9 cellular contexts compared by ENCODE assay signal in genomic region chr13:32314271-32314967, GRCh38. TPM values are rescaled to one million over a fixed set of nuclear protein-coding genes. Genes with fewer than 3 reads are reported as not detected.
DNase-seq lines count a peak whose midpoint lies in the region; ATAC-seq, FAIRE-seq and TF ChIP-seq lines count a peak whose summit lies in the region.
"Had no signal": no experiment of that assay in that cellular context is flagged by ENCODE, and none has a peak within 500 bp of the region (broad histone marks: within the 10 kb centered on the region; RNA-seq: fewer than 3 reads in every experiment).

No MANE protein-coding gene starts in this region.

- H3K4me3 Mint-ChIP-seq in activated T-helper 2 cell treated with anti-CD3 and anti-CD28 coated beads, Interferon-gamma antibody, Interleukin-2, Interleukin-4, amounts not matched to agents 10 μg/mL and 5 μg/mL and 100 μg/mL, durations not matched to agents 14 hours and 24 hours and 36 hours (ENCODE audit: low read depth) = peak overlapping the region; percentile 96
- peak overlapping the region; percentile 93 to 97 for H3K4me3 Mint-ChIP-seq in stimulated activated naive B cell treated with anti-CD40 and anti-IgM and Interleukin-4, amounts not matched to agents 10 μg/mL and 1 μg/mL and 100 μg/mL, for 72 hours

- intact Hi-C loops in activated T-helper 2 cell treated with anti-CD3 and anti-CD28 coated beads, Interferon-gamma antibody, Interleukin-2, Interleukin-4, amounts not matched to agents 10 μg/mL and 5 μg/mL and 100 μg/mL, durations not matched to agents 14 hours and 24 hours and 36 hours (cut with micrococcal nuclease) = loop anchor here (5.0 to 10.0 kb wide), 2 partner anchors 200 to 297 kb away; no protein-coding TSS in a partner anchor

- peaks cover 14% of the 10 kb centered on the region for H3K36me3 Mint-ChIP-seq in activated T-helper 2 cell treated with anti-CD3 and anti-CD28 coated beads, Interferon-gamma antibody, Interleukin-2, Interleukin-4, amounts not matched to agents 10 μg/mL and 5 μg/mL and 100 μg/mL, durations not matched to agents 14 hours and 24 hours and 36 hours (ENCODE audit: low read depth)
- H3K36me3 Mint-ChIP-seq in stimulated activated naive B cell treated with anti-CD40 and anti-IgM and Interleukin-4, amounts not matched to agents 10 μg/mL and 1 μg/mL and 100 μg/mL, for 72 hours = no peaks in the 10 kb centered on the region

- no peaks in the 10 kb centered on the region for H3K27me3 ChIP-seq in iPS-18a (ENCODE audit: control insufficient read depth, insufficient read depth, low read length)

- TF ChIP-seq CTCF in HEK293 (tag by site-specific recombination; IDR thresholded peaks at IDR 0.05) = no peak

- H3K27ac ChIP-seq in HEK293 (ENCODE audit: extremely low read depth, low read depth, low read length) (peak overlapping the region; percentile 96; the same call in 1 of the 2 replicates), iPS-18a (ENCODE audit: low read length) (peak overlapping the region; percentile 96)

- H3K4me1 Mint-ChIP-seq in activated T-helper 2 cell treated with anti-CD3 and anti-CD28 coated beads, Interferon-gamma antibody, Interleukin-2, Interleukin-4, amounts not matched to agents 10 μg/mL and 5 μg/mL and 100 μg/mL, durations not matched to agents 14 hours and 24 hours and 36 hours (ENCODE audit: low read depth) = peaks cover 31% of the 10 kb centered on the region
- H3K4me1 Mint-ChIP-seq in stimulated activated naive B cell treated with anti-CD40 and anti-IgM and Interleukin-4, amounts not matched to agents 10 μg/mL and 1 μg/mL and 100 μg/mL, for 72 hours = peaks cover 2 to 13% of the 10 kb centered on the region in 2 donors

- H3K9me3 ChIP-seq in HEK293 (ENCODE audit: control insufficient read depth, insufficient read depth, low read depth, low read length) (no peaks in the 10 kb centered on the region), iPS-18a (ENCODE audit: control insufficient read depth, low read depth, low read length) (no peaks in the 10 kb centered on the region)

- H3K36me3 ChIP-seq in HEK293 (ENCODE audit: control insufficient read depth in 2 of 2, insufficient read depth in 1 of 2, low read length in 2 of 2) (peaks cover 3 to 6% of the 10 kb centered on the region in 2 experiments; a peak in 2 of 3 replicates), iPS-18a (ENCODE audit: control insufficient read depth, low read depth, low read length) (peaks cover 11% of the 10 kb centered on the region)

- no peaks in the 10 kb centered on the region for H3K9me3 Mint-ChIP-seq in activated T-helper 2 cell treated with anti-CD3 and anti-CD28 coated beads, Interferon-gamma antibody, Interleukin-2, Interleukin-4, amounts not matched to agents 10 μg/mL and 5 μg/mL and 100 μg/mL, durations not matched to agents 14 hours and 24 hours and 36 hours
- no peaks in the 10 kb centered on the region for H3K9me3 Mint-ChIP-seq in stimulated activated naive B cell treated with anti-CD40 and anti-IgM and Interleukin-4, amounts not matched to agents 10 μg/mL and 1 μg/mL and 100 μg/mL, for 72 hours

- no peak overlapping the region for H3K4me3 ChIP-seq in HEK293 (ENCODE audit: low read depth, low read length)
- H3K4me3 ChIP-seq in iPS-18a (ENCODE audit: low read length) = peak overlapping the region; percentile 79

- H3K27ac Mint-ChIP-seq in activated T-helper 2 cell treated with anti-CD3 and anti-CD28 coated beads, Interferon-gamma antibody, Interleukin-2, Interleukin-4, amounts not matched to agents 10 μg/mL and 5 μg/mL and 100 μg/mL, durations not matched to agents 14 hours and 24 hours and 36 hours = peak overlapping the region; percentile 100
- peak overlapping the region; percentile 100 for H3K27ac Mint-ChIP-seq in stimulated activated naive B cell treated with anti-CD40 and anti-IgM and Interleukin-4, amounts not matched to agents 10 μg/mL and 1 μg/mL and 100 μg/mL, for 72 hours

- DNase-seq in activated T-helper 2 cell treated with anti-CD3 and anti-CD28 coated beads, Interferon-gamma antibody, Interleukin-2, Interleukin-4, amounts not matched to agents 10 μg/mL and 5 μg/mL and 100 μg/mL, durations not matched to agents 14 hours and 24 hours and 36 hours (ENCODE audit: low spot score) = no peak
- peak; percentile 1 for DNase-seq in stimulated activated naive B cell treated with anti-CD40 and anti-IgM and Interleukin-4, amounts not matched to agents 10 μg/mL and 1 μg/mL and 100 μg/mL, for 72 hours
- no peak for DNase-seq in NCI-H345 (lab: John Stamatoyannopoulos, UW)
- DNase-seq in HTR-8/SVneo (ENCODE audit: insufficient read length, low spot score) = no peak
- no peak for DNase-seq in NCI-H774 (lab: John Stamatoyannopoulos, UW)
- no peak for DNase-seq in OCI-M2 (lab: John Stamatoyannopoulos, UW; ENCODE audit: unreplicated experiment)

- ATAC-seq in stimulated activated naive B cell treated with anti-CD40 and anti-IgM and Interleukin-4, amounts not matched to agents 10 μg/mL and 1 μg/mL and 100 μg/mL, for 72 hours (replicated peaks) = no peak

- H3K9ac ChIP-seq in iPS-18a (ENCODE audit: low read length) = peak overlapping the region; percentile 84

- no peak for FAIRE-seq in HTR-8/SVneo (lab: Jason Lieb, UNC)

- CTCF ChIA-PET in HEK293 (lab: Yijun Ruan, JAX) = interaction anchor here (1.2 to 2.5 kb wide), 3 partner anchors 24 to 405 kb away, joined by 3 to 8 read pairs (median 8); no protein-coding TSS in a partner anchor

- POLR2A ChIA-PET in HEK293 (lab: Yijun Ruan, JAX) = interaction anchor here (0.8 to 1.9 kb wide), 7 partner anchors 9 to 90 kb away, joined by 3 to 7 read pairs (median 5); no protein-coding TSS in a partner anchor

- H3K4me1 ChIP-seq in HEK293 (ENCODE audit: control insufficient read depth, insufficient read depth, low read length) (no peaks in the 10 kb centered on the region), iPS-18a (ENCODE audit: control insufficient read depth, low read depth, low read length) (peaks cover 3% of the 10 kb centered on the region)

- H3K27me3 Mint-ChIP-seq in activated T-helper 2 cell treated with anti-CD3 and anti-CD28 coated beads, Interferon-gamma antibody, Interleukin-2, Interleukin-4, amounts not matched to agents 10 μg/mL and 5 μg/mL and 100 μg/mL, durations not matched to agents 14 hours and 24 hours and 36 hours (ENCODE audit: low read depth) = no peaks in the 10 kb centered on the region
- no peaks in the 10 kb centered on the region for H3K27me3 Mint-ChIP-seq in stimulated activated naive B cell treated with anti-CD40 and anti-IgM and Interleukin-4, amounts not matched to agents 10 μg/mL and 1 μg/mL and 100 μg/mL, for 72 hours

TF ChIP-seq in HEK293, 187 proteins besides CTCF, POLR2A, EP300 and RAD21:
- TF ChIP-seq KLF9 (tag by site-specific recombination; IDR thresholded peaks at IDR 0.05; ENCODE audit: low read depth) (no peak), ZNF768 (tag by site-specific recombination; IDR thresholded peaks at IDR 0.05) (no peak), ZNF501 (tag by site-specific recombination; IDR thresholded peaks at IDR 0.05) (no peak)
- TF ChIP-seq, protein P1, sequence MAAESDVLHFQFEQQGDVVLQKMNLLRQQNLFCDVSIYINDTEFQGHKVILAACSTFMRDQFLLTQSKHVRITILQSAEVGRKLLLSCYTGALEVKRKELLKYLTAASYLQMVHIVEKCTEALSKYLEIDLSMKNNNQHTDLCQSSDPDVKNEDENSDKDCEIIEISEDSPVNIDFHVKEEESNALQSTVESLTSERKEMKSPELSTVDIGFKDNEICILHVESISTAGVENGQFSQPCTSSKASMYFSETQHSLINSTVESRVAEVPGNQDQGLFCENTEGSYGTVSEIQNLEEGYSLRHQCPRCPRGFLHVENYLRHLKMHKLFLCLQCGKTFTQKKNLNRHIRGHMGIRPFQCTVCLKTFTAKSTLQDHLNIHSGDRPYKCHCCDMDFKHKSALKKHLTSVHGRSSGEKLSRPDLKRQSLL (tag by site-specific recombination; IDR thresholded peaks at IDR 0.05) = no peak
TF ChIP-seq in HEK293: peak in this region for 0.

RNA-seq across cellular contexts. Expression of gene ZAR1L, which starts 0.7 kb away (rescaled TPM):
- not detected in 2 replicates for total RNA-seq in activated T-helper 2 cell treated with anti-CD3 and anti-CD28 coated beads, Interferon-gamma antibody, Interleukin-2, Interleukin-4, amounts not matched to agents 10 μg/mL and 5 μg/mL and 100 μg/mL, durations not matched to agents 14 hours and 24 hours and 36 hours
- total RNA-seq: myocyte had no signal

RNA-seq across cellular contexts. Expression of gene BRCA2, which starts 0.9 kb away (rescaled TPM):
- total RNA-seq in activated T-helper 2 cell treated with anti-CD3 and anti-CD28 coated beads, Interferon-gamma antibody, Interleukin-2, Interleukin-4, amounts not matched to agents 10 μg/mL and 5 μg/mL and 100 μg/mL, durations not matched to agents 14 hours and 24 hours and 36 hours = 18.6 and 19.4 TPM in 2 replicates
